Comparison of ENCODE assay signal across 8 cellular contexts in genomic region chr3:189304465-189305341, GRCh38.
DNase-seq lines count a peak whose midpoint lies in the region; ATAC-seq lines count a peak whose summit lies in the region.

No MANE protein-coding gene starts in this region.

- ATAC-seq in HG02938 (IDR thresholded peaks at IDR 0.05; ENCODE audit: unreplicated experiment), result no peak
- no peak for ATAC-seq in HG03280 (IDR thresholded peaks at IDR 0.05; ENCODE audit: unreplicated experiment)

- in situ Hi-C loops in Caki2 (cut with HindIII; ENCODE audit: low pct_unique_long_range_greater_than_20kb, low sequenced_read_pairs), result no loop called here

- no peaks in the 10 kb centered on the region for H3K27me3 Mint-ChIP-seq in activated CD4-positive, alpha-beta memory T cell treated with anti-CD3 and anti-CD28 coated beads for 36 hours

- H3K4me3 Mint-ChIP-seq in activated CD4-positive, alpha-beta memory T cell treated with anti-CD3 and anti-CD28 coated beads for 36 hours, result no peak overlapping the region

- intact Hi-C loops in activated CD4-positive, alpha-beta memory T cell treated with anti-CD3 and anti-CD28 coated beads for 36 hours (cut with micrococcal nuclease), result loop anchor here (1.0 to 5.0 kb wide), 7 partner anchors 16 to 258 kb away; no protein-coding TSS in a partner anchor

- CTCF ChIA-PET in activated CD4-positive, alpha-beta memory T cell treated with anti-CD3 and anti-CD28 coated beads for 36 hours (lab: Charles Lee), result interaction anchor here (1.4 kb wide), 1 partner anchor 225 kb away, joined by 3 read pairs; no protein-coding TSS in a partner anchor

- no peaks in the 10 kb centered on the region for H3K9me3 Mint-ChIP-seq in activated CD4-positive, alpha-beta memory T cell treated with anti-CD3 and anti-CD28 coated beads for 36 hours

- peaks cover 3% of the 10 kb centered on the region for H3K36me3 Mint-ChIP-seq in activated CD4-positive, alpha-beta memory T cell treated with anti-CD3 and anti-CD28 coated beads for 36 hours

- DNase-seq in Caki2 (ENCODE audit: low read depth) (peak; percentile 70), NCI-H1048 (lab: John Stamatoyannopoulos, UW) (peak; percentile 27), islet precursor cell (peak; percentile 77), hippocampal formation (lab: John Stamatoyannopoulos, UW) (no peak), HUDEP-2 (lab: John Stamatoyannopoulos, UW; ENCODE audit: unreplicated experiment in 76 of 76) (no peak)
- DNase-seq in activated CD4-positive, alpha-beta memory T cell treated with anti-CD3 and anti-CD28 coated beads for 36 hours, result peak; percentile 46

- peak overlapping the region; percentile 89 for H3K27ac Mint-ChIP-seq in activated CD4-positive, alpha-beta memory T cell treated with anti-CD3 and anti-CD28 coated beads for 36 hours

- peaks cover 49% of the 10 kb centered on the region for H3K4me1 Mint-ChIP-seq in activated CD4-positive, alpha-beta memory T cell treated with anti-CD3 and anti-CD28 coated beads for 36 hours (ENCODE audit: low read depth)

- POLR2A ChIA-PET in activated CD4-positive, alpha-beta memory T cell treated with anti-CD3 and anti-CD28 coated beads for 36 hours (lab: Charles Lee), result interaction anchor here (1.0 to 1.4 kb wide), 3 partner anchors 20 to 225 kb away, joined by 3 to 6 read pairs (median 5); no protein-coding TSS in a partner anchor

Comparison
In these comparisons a context has a peak if more than half of its experiments do, and no peak if none do; other contexts are left out.
1. DNase-seq: peak in Caki2 (single experiment), NCI-H1048 (single experiment), activated CD4-positive, alpha-beta memory T cell treated with anti-CD3 and anti-CD28 coated beads for 36 hours (single experiment) and islet precursor cell (single experiment); none in hippocampal formation (0 of 2) and HUDEP-2 (0 of 76).